ENCODE assay signal across 8 cellular contexts in genomic region chr13:99087954-99088491, GRCh38.
DNase-seq lines count a peak whose midpoint lies in the region; ATAC-seq and TF ChIP-seq lines count a peak whose summit lies in the region.

No MANE protein-coding gene starts in this region.

- H3K9ac ChIP-seq in neural cell (ENCODE audit: low read length), result peak overlapping the region; percentile 72

- peak; percentile 29 for ATAC-seq in GM21786 (IDR thresholded peaks at IDR 0.05; ENCODE audit: unreplicated experiment)

- H3K27ac Mint-ChIP-seq in activated CD4-positive, alpha-beta T cell treated with anti-CD3 and anti-CD28 coated beads, Interleukin-2, amount 10 ng/mL, durations not matched to agents 24 days and 14 days, result peak overlapping the region; percentile 99

- no peak for TF ChIP-seq CTCF in neural cell (IDR thresholded peaks at IDR 0.05; ENCODE audit: poor library complexity, severe bottlenecking)

- TF ChIP-seq EP300 in neural cell (conservative IDR thresholded peaks at IDR 0.05; ENCODE audit: poor library complexity, severe bottlenecking), result no peak

- H3K4me3 ChIP-seq in neural cell (ENCODE audit: low read length), result peak overlapping the region; percentile 85

- DNase-seq in DMS79 treated with DMSO at 0.1 percent for 48 hours (lab: John Stamatoyannopoulos, UW) (peak; percentile 98), epithelial cell of prostate (ENCODE audit: low read depth, low spot score) (no peak), NCI-H774 (lab: John Stamatoyannopoulos, UW) (no peak), activated gamma-delta T cell (lab: John Stamatoyannopoulos, UW) (no peak)
- peak; percentile 83 for DNase-seq in activated CD4-positive, alpha-beta T cell treated with anti-CD3 and anti-CD28 coated beads, Interleukin-2, amount 10 ng/mL, durations not matched to agents 24 days and 14 days

- H3F3A ChIP-seq in neural cell (ENCODE audit: insufficient read depth, low read length, poor library complexity, severe bottlenecking), result no peaks in the 10 kb centered on the region

- no peaks in the 10 kb centered on the region for H3K9me3 ChIP-seq in KOPT-K1 (ENCODE audit: insufficient read depth, low read length, poor library complexity, severe bottlenecking)
- H3K9me3 ChIP-seq in neural cell (ENCODE audit: low read length), result no peaks in the 10 kb centered on the region

- H3K27me3 ChIP-seq in neural cell (ENCODE audit: insufficient read depth, low read depth, low read length), result peaks cover 38% of the 10 kb centered on the region

- H4K20me1 ChIP-seq in neural cell (ENCODE audit: insufficient read depth), result no peaks in the 10 kb centered on the region

- H3K36me3 ChIP-seq in KOPT-K1 (ENCODE audit: insufficient read depth, low read length), result no peaks in the 10 kb centered on the region
- no peaks in the 10 kb centered on the region for H3K36me3 ChIP-seq in neural cell (ENCODE audit: insufficient read depth, low read length)

- H3K36me3 Mint-ChIP-seq in activated CD4-positive, alpha-beta T cell treated with anti-CD3 and anti-CD28 coated beads, Interleukin-2, amount 10 ng/mL, durations not matched to agents 24 days and 14 days (ENCODE audit: low read depth), result peaks cover 4% of the 10 kb centered on the region

- H3K27me3 Mint-ChIP-seq in activated CD4-positive, alpha-beta T cell treated with anti-CD3 and anti-CD28 coated beads, Interleukin-2, amount 10 ng/mL, durations not matched to agents 24 days and 14 days, result peaks cover 1% of the 10 kb centered on the region

- H2AFZ ChIP-seq in neural cell (ENCODE audit: low read depth, low read length), result peak overlapping the region; percentile 77

- H3K27ac ChIP-seq in KOPT-K1 (ENCODE audit: low read depth, low read length, poor library complexity, severe bottlenecking) (peak overlapping the region; percentile 75), epithelial cell of prostate (peak overlapping the region; percentile 91), neural cell (ENCODE audit: low read length) (no peak overlapping the region)

- H3K9me2 ChIP-seq in neural cell (ENCODE audit: insufficient read depth, low read length), result no peaks in the 10 kb centered on the region

- no peaks in the 10 kb centered on the region for H3K79me2 ChIP-seq in neural cell (replicated peaks; ENCODE audit: insufficient read depth, low read length)

- no peak overlapping the region for H3K4me2 ChIP-seq in neural cell (ENCODE audit: low read length)

- TF ChIP-seq RAD21 in neural cell (conservative IDR thresholded peaks at IDR 0.05), result no peak

- no peaks in the 10 kb centered on the region for H3K9me3 Mint-ChIP-seq in activated CD4-positive, alpha-beta T cell treated with anti-CD3 and anti-CD28 coated beads, Interleukin-2, amount 10 ng/mL, durations not matched to agents 24 days and 14 days

- peaks cover 35% of the 10 kb centered on the region for H3K4me1 Mint-ChIP-seq in activated CD4-positive, alpha-beta T cell treated with anti-CD3 and anti-CD28 coated beads, Interleukin-2, amount 10 ng/mL, durations not matched to agents 24 days and 14 days

- intact Hi-C loops in activated CD4-positive, alpha-beta T cell treated with anti-CD3 and anti-CD28 coated beads, Interleukin-2, amount 10 ng/mL, durations not matched to agents 24 days and 14 days (cut with micrococcal nuclease), result loop anchor here (1.0 to 10.0 kb wide), 10 partner anchors 37 to 513 kb away; partner anchors contain the start of genes GPR18, STK24 and UBAC2

- H3K4me3 Mint-ChIP-seq in activated CD4-positive, alpha-beta T cell treated with anti-CD3 and anti-CD28 coated beads, Interleukin-2, amount 10 ng/mL, durations not matched to agents 24 days and 14 days, result peak overlapping the region; percentile 97

TF ChIP-seq in neural cell, 6 proteins besides CTCF, POLR2A, EP300 and RAD21:
- TF ChIP-seq SMC3 (conservative IDR thresholded peaks at IDR 0.05; ENCODE audit: poor library complexity), result no peak
- no peak for TF ChIP-seq POLR2AphosphoS5 (IDR thresholded peaks at IDR 0.05)
- TF ChIP-seq EZH2 (IDR thresholded peaks at IDR 0.05; ENCODE audit: borderline replicate concordance, insufficient read depth, low read length, poor library complexity, severe bottlenecking), result no peak
- no peak for TF ChIP-seq MXI1 (conservative IDR thresholded peaks at IDR 0.05; ENCODE audit: poor library complexity, severe bottlenecking)
- TF ChIP-seq REST (IDR thresholded peaks at IDR 0.05; ENCODE audit: borderline replicate concordance), result no peak
- no peak for TF ChIP-seq TAF1 (IDR thresholded peaks at IDR 0.05; ENCODE audit: low read depth)

Comparison
In these comparisons a context has a peak if more than half of its experiments do, and no peak if none do; other contexts are left out.
1. DNase-seq: peak in DMS79 treated with DMSO at 0.1 percent for 48 hours (single experiment) and activated CD4-positive, alpha-beta T cell treated with anti-CD3 and anti-CD28 coated beads, Interleukin-2, amount 10 ng/mL, durations not matched to agents 24 days and 14 days (single experiment); none in epithelial cell of prostate (single experiment), NCI-H774 (single experiment) and activated gamma-delta T cell (single experiment).